In the genomic region with DNA sequence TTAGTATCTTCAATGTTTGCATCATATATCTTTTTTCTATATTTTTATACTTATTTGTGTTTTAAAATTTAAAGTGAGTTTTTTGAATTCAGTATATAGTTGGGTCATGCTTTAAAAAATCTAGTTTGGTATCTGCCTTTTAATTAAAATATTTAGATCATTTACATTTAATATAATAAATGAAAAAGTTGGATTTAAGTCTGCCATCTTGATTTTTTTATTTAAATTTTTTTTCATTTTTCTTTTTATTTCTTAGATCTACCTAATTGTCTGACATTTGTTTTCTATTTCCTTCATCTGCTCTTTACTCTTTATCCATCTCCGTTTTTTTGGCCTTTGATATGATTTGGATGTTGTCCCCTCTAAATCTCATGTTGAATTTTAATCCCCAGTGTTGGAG, we compare ENCODE assay signal across 22 cellular contexts.
"Had no signal": no experiment of that assay in that cellular context is flagged by ENCODE, and none has a peak within 500 bp of the region (broad histone marks: within the 10 kb centered on the region; RNA-seq: fewer than 3 reads in every experiment).

No MANE protein-coding gene starts in this region.

- H3K9ac ChIP-seq: KMS-11, SK-N-SH had no signal

- H3K27ac ChIP-seq: KMS-11, RWPE1 had no signal

- H3K9me3 ChIP-seq: SK-N-SH had no signal

- DNase-seq: IMR-90, Kasumi-1, MM.1S, NCI-H1092 treated with DMSO at 0.1 percent for 48 hours, NCI-H1436, NCI-H187, NCI-H2029, NCI-H2081 treated with DMSO at 0.1 percent for 48 hours, NCI-H2171, NCI-H226, NCI-H446, NCI-H510A, NCI-H524 treated with DMSO at 0.1 percent for 48 hours, NCI-H69, NCI-H774, SHP77, SK-N-SH, SW 1271, T-cell had no signal

- FAIRE-seq: HepG2 had no signal

- H3K4me2 ChIP-seq: KMS-11, SK-N-SH had no signal

- ATAC-seq: HepG2, T-cell had no signal
